Comparison of ENCODE assay signal across 8 cellular contexts in genomic region chr14:20468773-20469241, GRCh38. TPM values are rescaled to one million over a fixed set of nuclear protein-coding genes. Genes with fewer than 3 reads are reported as not detected.
DNase-seq lines count a peak whose midpoint lies in the region; ATAC-seq and TF ChIP-seq lines count a peak whose summit lies in the region.

No MANE protein-coding gene starts in this region.

- H3K4me3 ChIP-seq in ACC112 (ENCODE audit: low read depth, low read length) (peak overlapping the region; percentile 91), iPS-18a (ENCODE audit: low read length) (peak overlapping the region; percentile 86), stomach (peak overlapping the region; percentile 70 to 76 (median 74))

- H2AFZ ChIP-seq in ACC112 (ENCODE audit: low read length, unreplicated experiment), result peak overlapping the region; percentile 71

- H3K27me3 Mint-ChIP-seq in activated CD8-positive, alpha-beta T cell treated with anti-CD3 and anti-CD28 coated beads, Interleukin-2, amount 10 ng/mL, durations not matched to agents 7 days and 5 days (ENCODE audit: low read depth), result no peaks in the 10 kb centered on the region

- H3K27ac ChIP-seq in ACC112 (ENCODE audit: low read depth, low read length), result peak overlapping the region; percentile 85; the same call in 1 of the 2 replicates
- H3K27ac ChIP-seq in iPS-18a (ENCODE audit: low read length), result no peak overlapping the region
- H3K27ac ChIP-seq in stomach, result peak overlapping the region; percentile 91 to 96 (median 92)

- peaks cover 42% of the 10 kb centered on the region for H3K79me2 ChIP-seq in ACC112 (ENCODE audit: control insufficient read depth, insufficient read depth, low read length, unreplicated experiment)

- H3K4me1 ChIP-seq in ACC112 (ENCODE audit: control insufficient read depth, insufficient read depth, low read length, unreplicated experiment) (peaks cover 27% of the 10 kb centered on the region), iPS-18a (ENCODE audit: control insufficient read depth, low read depth, low read length) (peaks cover 13% of the 10 kb centered on the region), stomach (peaks cover 14 to 46% (median 28%) of the 10 kb centered on the region in 4 donors)

- CTCF ChIA-PET in activated CD8-positive, alpha-beta T cell treated with anti-CD3 and anti-CD28 coated beads, Interleukin-2, amount 10 ng/mL, durations not matched to agents 7 days and 5 days (lab: Charles Lee), result no interaction called here

- 22 to 38% (median 25%) methylated on average over 10 to 16 of the region's 16 CpGs for WGBS in stomach, 5 donors

- POLR2A ChIA-PET in activated CD8-positive, alpha-beta T cell treated with anti-CD3 and anti-CD28 coated beads, Interleukin-2, amount 10 ng/mL, durations not matched to agents 7 days and 5 days (lab: Charles Lee), result interaction anchor here (1.8 to 2.5 kb wide), 3 partner anchors 8 to 14 kb away, joined by 21 to 32 read pairs (median 27); partner anchors contain the start of genes APEX1, OSGEP and PIP4P1

- no peak for DNase-seq in activated CD8-positive, alpha-beta T cell treated with anti-CD3 and anti-CD28 coated beads, Interleukin-2, amount 10 ng/mL, durations not matched to agents 7 days and 5 days
- no peak for DNase-seq in stomach
- no peak for DNase-seq in activated CD4-positive, alpha-beta T cell treated with anti-CD3 and anti-CD28 coated beads for 48 hours
- DNase-seq in HuH-7.5 (ENCODE audit: low spot score), result no peak

- peak; percentile 2 for ATAC-seq in GM19023 (IDR thresholded peaks at IDR 0.05; ENCODE audit: unreplicated experiment)
- no peak for ATAC-seq in activated CD8-positive, alpha-beta T cell treated with anti-CD3 and anti-CD28 coated beads, Interleukin-2, amount 10 ng/mL, durations not matched to agents 7 days and 5 days
- no peak for ATAC-seq in GM18867 (IDR thresholded peaks at IDR 0.05; ENCODE audit: unreplicated experiment)

- H3K27ac Mint-ChIP-seq in activated CD8-positive, alpha-beta T cell treated with anti-CD3 and anti-CD28 coated beads, Interleukin-2, amount 10 ng/mL, durations not matched to agents 7 days and 5 days, result peak overlapping the region; percentile 94

- peaks cover 10% of the 10 kb centered on the region; the same call in 1 of the 2 replicates for H3K36me3 ChIP-seq in ACC112 (ENCODE audit: insufficient read depth, low read length)
- peaks cover 17% of the 10 kb centered on the region for H3K36me3 ChIP-seq in iPS-18a (ENCODE audit: control insufficient read depth, low read depth, low read length)
- H3K36me3 ChIP-seq in stomach, result peaks cover 0 to 19% (median 16%) of the 10 kb centered on the region in 4 donors

- H3K4me1 Mint-ChIP-seq in activated CD8-positive, alpha-beta T cell treated with anti-CD3 and anti-CD28 coated beads, Interleukin-2, amount 10 ng/mL, durations not matched to agents 7 days and 5 days (ENCODE audit: low read depth), result peaks cover 29% of the 10 kb centered on the region

- intact Hi-C loops in stomach (cut with DNase I; ENCODE audit: low total_unique reads), result no loop called here

- no peaks in the 10 kb centered on the region for H3K9me3 Mint-ChIP-seq in activated CD8-positive, alpha-beta T cell treated with anti-CD3 and anti-CD28 coated beads, Interleukin-2, amount 10 ng/mL, durations not matched to agents 7 days and 5 days (ENCODE audit: insufficient read depth)

- TF ChIP-seq POLR2A in stomach (IDR thresholded peaks at IDR 0.05), result no peak

- H3K9me3 ChIP-seq in iPS-18a (ENCODE audit: control insufficient read depth, low read depth, low read length) (no peaks in the 10 kb centered on the region), stomach (no peaks in the 10 kb centered on the region)

- peak overlapping the region; percentile 92 for H3K9ac ChIP-seq in iPS-18a (ENCODE audit: low read length)

- H3K36me3 Mint-ChIP-seq in activated CD8-positive, alpha-beta T cell treated with anti-CD3 and anti-CD28 coated beads, Interleukin-2, amount 10 ng/mL, durations not matched to agents 7 days and 5 days (ENCODE audit: low read depth), result peaks cover 38% of the 10 kb centered on the region

- TF ChIP-seq EP300 in stomach (IDR thresholded peaks at IDR 0.05), result no peak

- H3K27me3 ChIP-seq in ACC112 (ENCODE audit: insufficient read depth, low read length), result no peaks in the 10 kb centered on the region
- H3K27me3 ChIP-seq in iPS-18a (ENCODE audit: control insufficient read depth, insufficient read depth, low read length), result no peaks in the 10 kb centered on the region
- H3K27me3 ChIP-seq in stomach, result no peaks in the 10 kb centered on the region

- TF ChIP-seq CTCF in stomach (IDR thresholded peaks at IDR 0.05), result no peak

- peak overlapping the region; percentile 87 for H3K4me3 Mint-ChIP-seq in activated CD8-positive, alpha-beta T cell treated with anti-CD3 and anti-CD28 coated beads, Interleukin-2, amount 10 ng/mL, durations not matched to agents 7 days and 5 days

RNA-seq across cellular contexts. Expression of gene PNP, which starts 0.4 kb away (rescaled TPM):
- total RNA-seq in activated CD8-positive, alpha-beta T cell treated with anti-CD3 and anti-CD28 coated beads, Interleukin-2, amount 10 ng/mL, durations not matched to agents 7 days and 5 days, result 100 to 1,000 TPM; 211 to 216 TPM
- 10 to 100 TPM; 11.3 to 47.7 (median 46.0) TPM for total RNA-seq in stomach
- polyA plus RNA-seq in stomach, result 100 to 1,000 TPM in 1 of 3 donors, 10 to 100 TPM in 2; 36.5 to 125 (median 72.1) TPM

RNA-seq across cellular contexts. Expression of gene PIP4P1, which starts 7.6 kb away (rescaled TPM):
- total RNA-seq in activated CD8-positive, alpha-beta T cell treated with anti-CD3 and anti-CD28 coated beads, Interleukin-2, amount 10 ng/mL, durations not matched to agents 7 days and 5 days, result 10 to 100 TPM; 31.3 to 31.6 TPM
- total RNA-seq in stomach, result 10 to 100 TPM in 3 of 5 donors, 1 to 10 TPM in 2; 2.0 to 25.6 (median 20.4) TPM
- 10 to 100 TPM; 22.6 to 30.5 (median 28.4) TPM for polyA plus RNA-seq in stomach

RNA-seq across cellular contexts. Expression of gene APEX1, which starts 13.8 kb away (rescaled TPM):
- 100 to 1,000 TPM; 135 to 142 TPM for total RNA-seq in activated CD8-positive, alpha-beta T cell treated with anti-CD3 and anti-CD28 coated beads, Interleukin-2, amount 10 ng/mL, durations not matched to agents 7 days and 5 days
- total RNA-seq in stomach, result 100 to 1,000 TPM in 4 of 5 donors, 10 to 100 TPM in 1; 70.1 to 219 (median 149) TPM
- polyA plus RNA-seq in stomach, result 100 to 1,000 TPM; 104 to 148 (median 118) TPM

RNA-seq across cellular contexts. Expression of gene OSGEP, which starts 14.2 kb away (rescaled TPM):
- 10 to 100 TPM; 51.8 to 56.6 TPM for total RNA-seq in activated CD8-positive, alpha-beta T cell treated with anti-CD3 and anti-CD28 coated beads, Interleukin-2, amount 10 ng/mL, durations not matched to agents 7 days and 5 days
- 10 to 100 TPM; 29.9 to 71.8 (median 59.7) TPM for total RNA-seq in stomach
- 10 to 100 TPM; 24.7 to 58.5 (median 43.4) TPM for polyA plus RNA-seq in stomach

RNA-seq across cellular contexts. Expression of gene KLHL33, which starts 32.8 kb away (rescaled TPM):
- 1 to 10 TPM; 2.4 to 2.7 TPM for total RNA-seq in activated CD8-positive, alpha-beta T cell treated with anti-CD3 and anti-CD28 coated beads, Interleukin-2, amount 10 ng/mL, durations not matched to agents 7 days and 5 days
- 1 to 10 TPM in 1 of 5 donors, under 1 TPM in 2, not detected in 2; under 0.01 to 4.3 (median 0.37) TPM for total RNA-seq in stomach
- polyA plus RNA-seq in stomach, result under 1 TPM in 2 of 3 donors, not detected in 1; 0.05 to 0.06 TPM

Comparison
In these comparisons a context has a peak if more than half of its experiments do, and no peak if none do; other contexts are left out.
1. RNA of gene PNP, which starts 0.4 kb away (total RNA-seq): 211 to 216 TPM in activated CD8-positive, alpha-beta T cell treated with anti-CD3 and anti-CD28 coated beads, Interleukin-2, amount 10 ng/mL, durations not matched to agents 7 days and 5 days; 11.3 to 47.7 TPM in stomach; every median in the first group is over 4 times any median in the second.
2. Peak in every context shown above with its lines, with median percentiles within 50 percentile points of each other: H3K4me3 ChIP-seq.